In genomic region chr12:86196465-86196864, GRCh38 we compare ENCODE assay signal across 21 cellular contexts. TPM values are rescaled to one million over a fixed set of nuclear protein-coding genes. Genes with fewer than 3 reads are reported as not detected.
DNase-seq lines count a peak whose midpoint lies in the region; TF ChIP-seq lines count a peak whose summit lies in the region.
"Had no signal": no experiment of that assay in that cellular context is flagged by ENCODE, and none has a peak within 500 bp of the region (broad histone marks: within the 10 kb centered on the region; RNA-seq: fewer than 3 reads in every experiment).

No MANE protein-coding gene starts in this region.

- H3K9ac ChIP-seq in SK-N-SH: no peak overlapping the region
- H3K9ac ChIP-seq in neural cell (ENCODE audit: low read length): peak overlapping the region; percentile 35

- H3K27me3 ChIP-seq in SK-N-SH (ENCODE audit: insufficient read depth): no peaks in the 10 kb centered on the region
- H3K27me3 ChIP-seq in neural cell (ENCODE audit: insufficient read depth, low read depth, low read length): no peaks in the 10 kb centered on the region
- H3K27me3 ChIP-seq: BE2C had no signal

- H3K9me3 ChIP-seq in SK-N-SH (no peaks in the 10 kb centered on the region), neural cell (ENCODE audit: low read length) (no peaks in the 10 kb centered on the region)
- H3K9me3 ChIP-seq: BE2C, Caco-2 had no signal

- intact Hi-C loops in posterior vena cava (cut with DNase I): no loop called here

- H3K4me3 ChIP-seq in SK-N-SH (ENCODE audit: low read depth in 2 of 2, low read length in 1 of 2) (no peak overlapping the region), neural cell (ENCODE audit: low read length) (peak overlapping the region; percentile 46)

- H3K27ac ChIP-seq in SK-N-SH (ENCODE audit: low read depth in 2 of 2, low read length in 1 of 2) (peak overlapping the region in 1 of 2 experiments; percentile 87; a peak in 2 of 4 replicates), neural cell (ENCODE audit: low read length) (peak overlapping the region; percentile 80), RWPE1 (no peak overlapping the region)

- POLR2A ChIA-PET in SK-N-SH (lab: Yijun Ruan, JAX) (no interaction called here), RWPE1 (lab: Yijun Ruan, JAX; ENCODE audit: low non-redundant PET) (no interaction called here)

- H3K9me2 ChIP-seq in SK-N-SH (no peaks in the 10 kb centered on the region), neural cell (ENCODE audit: insufficient read depth, low read length) (no peaks in the 10 kb centered on the region)

- no peak overlapping the region for H2AFZ ChIP-seq in SK-N-SH (ENCODE audit: low read depth)
- H2AFZ ChIP-seq in neural cell (ENCODE audit: low read depth, low read length): no peak overlapping the region

- H3K36me3 ChIP-seq in SK-N-SH (replicated peaks in 1 of 2; ENCODE audit: control insufficient read depth in 1 of 2, insufficient read depth in 2 of 2, low read length in 1 of 2): no peaks in the 10 kb centered on the region
- no peaks in the 10 kb centered on the region for H3K36me3 ChIP-seq in neural cell (ENCODE audit: insufficient read depth, low read length)
- H3K36me3 ChIP-seq: BE2C had no signal

- H3K4me2 ChIP-seq in SK-N-SH: no peak overlapping the region
- H3K4me2 ChIP-seq in neural cell (ENCODE audit: low read length): no peak overlapping the region

- CTCF ChIA-PET in SK-N-SH (lab: Yijun Ruan, JAX) (no interaction called here), RWPE1 (lab: Yijun Ruan, JAX) (no interaction called here)

- H3K4me1 ChIP-seq in SK-N-SH (ENCODE audit: control insufficient read depth in 1 of 2, insufficient read depth in 2 of 2, low read depth in 1 of 2, low read length in 1 of 2): peaks cover 3 to 4% of the 10 kb centered on the region in 2 experiments; a peak in 3 of 4 replicates
- H3K4me1 ChIP-seq: Caco-2 had no signal

- DNase-seq in NCI-H82 (lab: John Stamatoyannopoulos, UW) (peak; percentile 74), SK-N-SH (no peak), activated T-cell treated with anti-CD3 and anti-CD28 coated beads for 4 hours (no peak), posterior vena cava (ENCODE audit: low spot score) (no peak), RWPE1 (ENCODE audit: low spot score) (no peak)
- DNase-seq: ACHN; BE2C; C1 segment of cervical spinal cord; Caco-2; CD4-positive, CD25-positive, alpha-beta regulatory T cell; CD8-positive, alpha-beta memory T cell; DMS 273 treated with DMSO at 0.1 percent for 48 hours; DMS53; DND-41; EL; H9 had no signal

- TF ChIP-seq RAD21 in SK-N-SH (IDR thresholded peaks at IDR 0.05; ENCODE audit: low read length) (peak; percentile 4; the same call in 1 of the 2 replicates), neural cell (conservative IDR thresholded peaks at IDR 0.05) (peak; percentile 16)

- no peak for TF ChIP-seq CTCF in SK-N-SH (IDR thresholded peaks at IDR 0.05)
- TF ChIP-seq CTCF in neural cell (IDR thresholded peaks at IDR 0.05; ENCODE audit: poor library complexity, severe bottlenecking): no peak
- TF ChIP-seq CTCF in RWPE1 (conservative IDR thresholded peaks at IDR 0.05; ENCODE audit: low read depth): no peak

- H3K79me2 ChIP-seq in SK-N-SH (ENCODE audit: insufficient read depth): no peaks in the 10 kb centered on the region
- H3K79me2 ChIP-seq in neural cell (replicated peaks; ENCODE audit: insufficient read depth, low read length): no peaks in the 10 kb centered on the region

- WGBS in SK-N-SH (ENCODE audit: low lambda C conversion rate): 75% methylated on average over 1 of the region's 1 CpG

- H4K20me1 ChIP-seq in SK-N-SH (ENCODE audit: insufficient read depth) (no peaks in the 10 kb centered on the region), neural cell (ENCODE audit: insufficient read depth) (no peaks in the 10 kb centered on the region)

- TF ChIP-seq EP300 in SK-N-SH (IDR thresholded peaks at IDR 0.05; ENCODE audit: borderline replicate concordance in 1 of 2, low read depth in 1 of 2, low read length in 1 of 2) (peak in 1 of 2 experiments; percentile 76; a peak in 2 of 4 replicates), neural cell (conservative IDR thresholded peaks at IDR 0.05; ENCODE audit: poor library complexity, severe bottlenecking) (peak; percentile 90)

- H3F3A ChIP-seq in SK-N-SH (replicated peaks; ENCODE audit: insufficient read depth) (peaks cover 15% of the 10 kb centered on the region), neural cell (ENCODE audit: insufficient read depth, low read length, poor library complexity, severe bottlenecking) (peaks cover 3% of the 10 kb centered on the region)

TF ChIP-seq in SK-N-SH, 30 proteins besides CTCF, POLR2A, EP300 and RAD21 (continues in another document):
- TF ChIP-seq PBX3 (IDR thresholded peaks at IDR 0.05): no peak
- no peak for TF ChIP-seq USF1 (IDR thresholded peaks at IDR 0.05; ENCODE audit: borderline replicate concordance, low read depth)
- TF ChIP-seq TCF12 (IDR thresholded peaks at IDR 0.05): no peak; the same call in 1 of the 2 replicates
- peak; percentile 80; the same call in 1 of the 2 replicates for TF ChIP-seq FOXJ3 (CRISPR knock-in tag; IDR thresholded peaks at IDR 0.05)
- no peak for TF ChIP-seq NFIC (IDR thresholded peaks at IDR 0.05; ENCODE audit: borderline replicate concordance)
- TF ChIP-seq ELF1 (IDR thresholded peaks at IDR 0.05): no peak
- TF ChIP-seq USF2 (IDR thresholded peaks at IDR 0.05; ENCODE audit: borderline replicate concordance, low read depth, low read length): no peak
- TF ChIP-seq SIN3A (IDR thresholded peaks at IDR 0.05; ENCODE audit: borderline replicate concordance, low read depth, low read length): no peak
- TF ChIP-seq NRF1 (IDR thresholded peaks at IDR 0.05; ENCODE audit: low read depth, low read length): no peak

TF ChIP-seq in neural cell, 6 proteins besides CTCF, POLR2A, EP300 and RAD21:
- TF ChIP-seq SMC3 (conservative IDR thresholded peaks at IDR 0.05; ENCODE audit: poor library complexity) (no peak), TAF1 (IDR thresholded peaks at IDR 0.05; ENCODE audit: low read depth) (no peak), MXI1 (conservative IDR thresholded peaks at IDR 0.05; ENCODE audit: poor library complexity, severe bottlenecking) (no peak), POLR2AphosphoS5 (IDR thresholded peaks at IDR 0.05) (peak; percentile 83), REST (IDR thresholded peaks at IDR 0.05; ENCODE audit: borderline replicate concordance) (peak; percentile 61), EZH2 (IDR thresholded peaks at IDR 0.05; ENCODE audit: borderline replicate concordance, insufficient read depth, low read length, poor library complexity, severe bottlenecking) (no peak)

RNA-seq across cellular contexts. Expression of gene MGAT4C, which starts 59.7 kb away (rescaled TPM):
- polyA plus RNA-seq in SK-N-SH (2012; rRNA removed) (0.02 and 0.07 TPM in 2 replicates), neural cell (20.7 and 25.4 TPM in 2 replicates)
- 0.08 and 0.12 TPM in 2 replicates for polyA plus RNA-seq in SK-N-SH (2012; cell fraction: cytosol; rRNA removed)
- polyA plus RNA-seq in SK-N-SH (2012; cell fraction: nucleus; rRNA removed): 0.01 and 0.04 TPM in 2 replicates
- 44.3 and 57.3 TPM in 2 replicates for polyA minus RNA-seq in neural cell
- total RNA-seq in posterior vena cava: 1 to 10 TPM; 3.4 to 4.6 TPM
- total RNA-seq: A172; Caco-2; CD4-positive, CD25-positive, alpha-beta regulatory T cell; CD8-positive, alpha-beta memory T cell; G401; HepG2 had no signal
- polyA plus RNA-seq: CD4-positive, CD25-positive, alpha-beta regulatory T cell; CD8-positive, alpha-beta memory T cell; HepG2; IgD-negative memory B cell had no signal

Comparison
In these comparisons a context has a peak if more than half of its experiments do, and no peak if none do; other contexts are left out.
1. RNA of gene MGAT4C, which starts 59.7 kb away (polyA plus RNA-seq): 20.7 to 25.4 TPM in neural cell; 0.01 to 0.12 TPM in SK-N-SH; every median in the first group is over 10 times any median in the second.